Comparison of ENCODE assay signal across 8 cellular contexts in genomic region chrX:154366666-154367055, GRCh38. TPM values are rescaled to one million over a fixed set of nuclear protein-coding genes. Genes with fewer than 3 reads are reported as not detected.
DNase-seq lines count a peak whose midpoint lies in the region; ATAC-seq, FAIRE-seq and TF ChIP-seq lines count a peak whose summit lies in the region.
"Had no signal": no experiment of that assay in that cellular context is flagged by ENCODE, and none has a peak within 500 bp of the region (broad histone marks: within the 10 kb centered on the region; RNA-seq: fewer than 3 reads in every experiment).

No MANE protein-coding gene starts in this region.

- H3K36me3 Mint-ChIP-seq in HFFc6 (ENCODE audit: low read depth): peaks cover 12% of the 10 kb centered on the region
- peaks cover 4% of the 10 kb centered on the region for H3K36me3 Mint-ChIP-seq in progenitor cell of endocrine pancreas (ENCODE audit: insufficient read depth)

- peak; percentile 47 for FAIRE-seq in endothelial cell of umbilical vein (lab: Jason Lieb, UNC)

- H3K27me3 ChIP-seq in endothelial cell of umbilical vein (ENCODE audit: control insufficient read depth in 2 of 2, insufficient read depth in 2 of 2, low read length in 2 of 2): no peaks in the 10 kb centered on the region

- H3K27ac ChIP-seq in endothelial cell of umbilical vein (ENCODE audit: insufficient read depth, low read depth, low read length): no peak overlapping the region
- H3K27ac ChIP-seq: WERI-Rb-1 had no signal

- no peak for ATAC-seq in GM18867 (IDR thresholded peaks at IDR 0.05; ENCODE audit: unreplicated experiment)

- H3K9me3 Mint-ChIP-seq in HFFc6 (0 out of 2 replicates have a peak, but pooled peaks cover 4% of the 10 kb centered on the region), progenitor cell of endocrine pancreas (ENCODE audit: low read depth) (no peaks in the 10 kb centered on the region)

- H3K27ac Mint-ChIP-seq in HFFc6 (peak overlapping the region; percentile 33), progenitor cell of endocrine pancreas (peak overlapping the region; percentile 84)

- TF ChIP-seq CTCF in HFFc6 (IDR thresholded peaks at IDR 0.05) (no peak), endothelial cell of umbilical vein (IDR thresholded peaks at IDR 0.05; ENCODE audit: extremely low read depth in 1 of 2, insufficient read depth in 1 of 2, low read depth in 1 of 2, low read length in 2 of 2) (no peak), progenitor cell of endocrine pancreas (IDR thresholded peaks at IDR 0.05; ENCODE audit: unreplicated experiment) (no peak)

- no peak overlapping the region for H2AFZ ChIP-seq in endothelial cell of umbilical vein (ENCODE audit: low read depth, low read length)

- no peaks in the 10 kb centered on the region for H3K9me3 ChIP-seq in endothelial cell of umbilical vein (replicated peaks; ENCODE audit: control insufficient read depth, insufficient read depth, low read length)

- no peak overlapping the region for H3K9ac ChIP-seq in endothelial cell of umbilical vein (replicated peaks; ENCODE audit: extremely low read depth, insufficient read depth, low read length)

- H3K4me3 Mint-ChIP-seq in HFFc6: 0 out of 2 replicates have a peak overlapping the region, but pooled peaks have one; percentile 28
- no peak overlapping the region for H3K4me3 Mint-ChIP-seq in progenitor cell of endocrine pancreas (ENCODE audit: low read depth)

- H3K4me1 ChIP-seq in endothelial cell of umbilical vein (ENCODE audit: control insufficient read depth, extremely low read depth, insufficient read depth, low read length): peaks cover 13% of the 10 kb centered on the region

- dilution Hi-C loops in endothelial cell of umbilical vein (cut with MboI; ENCODE audit: extremely low pct_ligation_motif_present, low sequenced_read_pairs): no loop called here

- no peak overlapping the region for H3K4me3 ChIP-seq in endothelial cell of umbilical vein (replicated peaks in 1 of 3; ENCODE audit: insufficient read depth in 1 of 3, low read depth in 1 of 3, low read length in 3 of 3)

- no peak for TF ChIP-seq POLR2A in endothelial cell of umbilical vein (IDR thresholded peaks at IDR 0.05; ENCODE audit: low read depth, low read length)

- DNase-seq in HFFc6 (no peak), endothelial cell of umbilical vein (ENCODE audit: low read depth, low spot score) (no peak), progenitor cell of endocrine pancreas (ENCODE audit: low spot score, unreplicated experiment) (no peak), GM19238 (ENCODE audit: insufficient read length, low spot score) (no peak), T-helper 2 cell (no peak)
- DNase-seq: NCI-H510A treated with DMSO at 0.1 percent for 48 hours, WERI-Rb-1 had no signal

- peaks cover 88% of the 10 kb centered on the region for H3K79me2 ChIP-seq in endothelial cell of umbilical vein (ENCODE audit: control insufficient read depth, insufficient read depth, low read length)

- H4K20me1 ChIP-seq in endothelial cell of umbilical vein (replicated peaks; ENCODE audit: control insufficient read depth, extremely low read depth, insufficient read depth, low read length): no peaks in the 10 kb centered on the region

- H3K27me3 Mint-ChIP-seq in HFFc6 (ENCODE audit: insufficient read depth): peaks cover 11% of the 10 kb centered on the region
- H3K27me3 Mint-ChIP-seq in progenitor cell of endocrine pancreas: no peaks in the 10 kb centered on the region

- H3K9me1 ChIP-seq in endothelial cell of umbilical vein (replicated peaks; ENCODE audit: control insufficient read depth, extremely low read depth, insufficient read depth, low read length): no peaks in the 10 kb centered on the region

- intact Hi-C loops in endothelial cell of umbilical vein (cut with micrococcal nuclease): no loop called here

- POLR2A ChIA-PET in endothelial cell of umbilical vein (lab: Charles Lee): no interaction called here

- no TSS peak for BruUV-seq in endothelial cell of umbilical vein (replicated peaks; lab: Mats Ljungman, UMichigan)

- H3K4me2 ChIP-seq in endothelial cell of umbilical vein (ENCODE audit: insufficient read depth, low read length): no peak overlapping the region

- peaks cover 17 to 47% of the 10 kb centered on the region in 2 experiments for H3K36me3 ChIP-seq in endothelial cell of umbilical vein (ENCODE audit: control insufficient read depth in 2 of 2, extremely low read depth in 1 of 2, insufficient read depth in 2 of 2, low read length in 2 of 2)

- H3K4me1 Mint-ChIP-seq in HFFc6 (ENCODE audit: low read depth) (peaks cover 5% of the 10 kb centered on the region; the same call in 1 of the 2 replicates), progenitor cell of endocrine pancreas (ENCODE audit: low read depth) (peaks cover 2% of the 10 kb centered on the region)

- CTCF ChIA-PET in endothelial cell of umbilical vein (lab: Charles Lee): no interaction called here

TF ChIP-seq in endothelial cell of umbilical vein, 7 proteins besides CTCF, POLR2A, EP300 and RAD21 (continues in another document):
- TF ChIP-seq MAX (IDR thresholded peaks at IDR 0.05; ENCODE audit: insufficient read depth, insufficient read length) (no peak), POLR2AphosphoS5 (IDR thresholded peaks at IDR 0.05; ENCODE audit: insufficient read depth, low read depth, low read length) (no peak)

RNA-seq across cellular contexts. Expression of gene FLNA, which starts 7.8 kb away (rescaled TPM):
- total RNA-seq in HFFc6 (2021; fragmentation: NEBNext Ultra II Directional; extraction: Animal tissue kit (Norgen Biotek cat#: 25700)): 1,000 to 10,000 TPM; 2,260 to 2,886 (median 2,666) TPM
- 1,474 and 1,671 TPM in 2 replicates for total RNA-seq in endothelial cell of umbilical vein
- 658 and 817 TPM in 2 replicates for polyA plus RNA-seq in endothelial cell of umbilical vein
- 586 and 692 TPM in 2 replicates for polyA plus RNA-seq in endothelial cell of umbilical vein (2011; cell fraction: cytosol; rRNA removed)
- 1,827 and 2,405 TPM in 2 replicates for polyA plus RNA-seq in endothelial cell of umbilical vein (2011; cell fraction: nucleus; rRNA removed)
- 942 and 1,144 TPM in 2 replicates for polyA plus RNA-seq in endothelial cell of umbilical vein (2012)
- polyA minus RNA-seq in endothelial cell of umbilical vein: 2,274 and 2,423 TPM in 2 replicates
- 691 TPM for polyA minus RNA-seq in endothelial cell of umbilical vein (2011; cell fraction: cytosol; rRNA and poly(A)+ RNA removed)
- 948 and 1,772 TPM in 2 replicates for polyA minus RNA-seq in endothelial cell of umbilical vein (2011; cell fraction: nucleus; rRNA and poly(A)+ RNA removed)
- 765 and 777 TPM in 2 replicates for total RNA-seq in progenitor cell of endocrine pancreas

RNA-seq across cellular contexts. Expression of gene EMD, which starts 12.4 kb away (rescaled TPM):
- 100 to 1,000 TPM in 4 of 6 experiments, 10 to 100 TPM in 2; 84.8 to 119 (median 108) TPM for total RNA-seq in HFFc6 (2021; fragmentation: NEBNext Ultra II Directional; extraction: Animal tissue kit (Norgen Biotek cat#: 25700))
- 71.5 and 76.8 TPM in 2 replicates for total RNA-seq in endothelial cell of umbilical vein
- polyA plus RNA-seq in endothelial cell of umbilical vein: 47.0 and 50.6 TPM in 2 replicates
- polyA plus RNA-seq in endothelial cell of umbilical vein (2011; cell fraction: cytosol; rRNA removed): 62.3 and 65.3 TPM in 2 replicates
- 58.2 and 63.0 TPM in 2 replicates for polyA plus RNA-seq in endothelial cell of umbilical vein (2011; cell fraction: nucleus; rRNA removed)
- polyA plus RNA-seq in endothelial cell of umbilical vein (2012): 69.6 and 87.5 TPM in 2 replicates
- 34.2 and 47.7 TPM in 2 replicates for polyA minus RNA-seq in endothelial cell of umbilical vein
- polyA minus RNA-seq in endothelial cell of umbilical vein (2011; cell fraction: cytosol; rRNA and poly(A)+ RNA removed): 56.5 TPM
- 14.7 and 18.9 TPM in 2 replicates for polyA minus RNA-seq in endothelial cell of umbilical vein (2011; cell fraction: nucleus; rRNA and poly(A)+ RNA removed)
- 42.5 and 45.9 TPM in 2 replicates for total RNA-seq in progenitor cell of endocrine pancreas

RNA-seq across cellular contexts. Expression of gene RPL10, which starts 31.5 kb away (rescaled TPM):
- 1,000 to 10,000 TPM; 1,764 to 1,978 (median 1,934) TPM for total RNA-seq in HFFc6 (2021; fragmentation: NEBNext Ultra II Directional; extraction: Animal tissue kit (Norgen Biotek cat#: 25700))
- total RNA-seq in endothelial cell of umbilical vein (2,493 and 2,979 TPM in 2 replicates), progenitor cell of endocrine pancreas (2,364 and 2,443 TPM in 2 replicates)
- 6,375 and 7,586 TPM in 2 replicates for polyA plus RNA-seq in endothelial cell of umbilical vein
- polyA plus RNA-seq in endothelial cell of umbilical vein (2011; cell fraction: cytosol; rRNA removed): 8,116 and 9,197 TPM in 2 replicates
- 2,307 and 2,831 TPM in 2 replicates for polyA plus RNA-seq in endothelial cell of umbilical vein (2011; cell fraction: nucleus; rRNA removed)
- polyA plus RNA-seq in endothelial cell of umbilical vein (2012): 3,703 and 5,650 TPM in 2 replicates
- 1,869 and 2,194 TPM in 2 replicates for polyA minus RNA-seq in endothelial cell of umbilical vein
- 1,135 TPM for polyA minus RNA-seq in endothelial cell of umbilical vein (2011; cell fraction: cytosol; rRNA and poly(A)+ RNA removed)
- polyA minus RNA-seq in endothelial cell of umbilical vein (2011; cell fraction: nucleus; rRNA and poly(A)+ RNA removed): 299 and 338 TPM in 2 replicates

RNA-seq across cellular contexts. Expression of gene DNASE1L1, which starts 42.4 kb away (rescaled TPM):
- total RNA-seq in HFFc6 (2021; fragmentation: NEBNext Ultra II Directional; extraction: Animal tissue kit (Norgen Biotek cat#: 25700)): 10 to 100 TPM; 74.8 to 96.3 (median 87.4) TPM
- total RNA-seq in endothelial cell of umbilical vein (47.5 and 61.5 TPM in 2 replicates), progenitor cell of endocrine pancreas (12.7 and 14.3 TPM in 2 replicates)
- polyA plus RNA-seq in endothelial cell of umbilical vein: 84.9 and 90.8 TPM in 2 replicates
- 52.3 and 57.1 TPM in 2 replicates for polyA plus RNA-seq in endothelial cell of umbilical vein (2011; cell fraction: cytosol; rRNA removed)
- polyA plus RNA-seq in endothelial cell of umbilical vein (2011; cell fraction: nucleus; rRNA removed): 36.1 and 37.4 TPM in 2 replicates
- 109 and 110 TPM in 2 replicates for polyA plus RNA-seq in endothelial cell of umbilical vein (2012)
- 49.5 and 53.4 TPM in 2 replicates for polyA minus RNA-seq in endothelial cell of umbilical vein
- polyA minus RNA-seq in endothelial cell of umbilical vein (2011; cell fraction: cytosol; rRNA and poly(A)+ RNA removed): 13.8 TPM
- 8.6 and 12.2 TPM in 2 replicates for polyA minus RNA-seq in endothelial cell of umbilical vein (2011; cell fraction: nucleus; rRNA and poly(A)+ RNA removed)

RNA-seq across cellular contexts. Expression of gene TAFAZZIN, which starts 44.7 kb away (rescaled TPM):
- 10 to 100 TPM; 13.0 to 17.3 (median 15.1) TPM for total RNA-seq in HFFc6 (2021; fragmentation: NEBNext Ultra II Directional; extraction: Animal tissue kit (Norgen Biotek cat#: 25700))
- total RNA-seq in endothelial cell of umbilical vein (43.4 and 46.6 TPM in 2 replicates), progenitor cell of endocrine pancreas (34.5 and 38.4 TPM in 2 replicates)
- 33.8 and 37.2 TPM in 2 replicates for polyA plus RNA-seq in endothelial cell of umbilical vein
- 16.7 and 24.8 TPM in 2 replicates for polyA plus RNA-seq in endothelial cell of umbilical vein (2011; cell fraction: cytosol; rRNA removed)
- polyA plus RNA-seq in endothelial cell of umbilical vein (2011; cell fraction: nucleus; rRNA removed): 175 and 186 TPM in 2 replicates
- 18.7 and 22.4 TPM in 2 replicates for polyA plus RNA-seq in endothelial cell of umbilical vein (2012)
- polyA minus RNA-seq in endothelial cell of umbilical vein: 20.5 and 27.7 TPM in 2 replicates
- 22.4 TPM for polyA minus RNA-seq in endothelial cell of umbilical vein (2011; cell fraction: cytosol; rRNA and poly(A)+ RNA removed)
- 28.5 and 35.5 TPM in 2 replicates for polyA minus RNA-seq in endothelial cell of umbilical vein (2011; cell fraction: nucleus; rRNA and poly(A)+ RNA removed)
